In genomic region chr5:126594676-126595485, GRCh38 we compare ENCODE assay signal across 8 cellular contexts. TPM values are rescaled to one million over a fixed set of nuclear protein-coding genes. Genes with fewer than 3 reads are reported as not detected.
DNase-seq lines count a peak whose midpoint lies in the region; ATAC-seq lines count a peak whose summit lies in the region.

ALDH7A1 (minus strand) TSS chr5:126595219; CDS start chr5:126595198, 21 bp downstream.

- H3K4me3 Mint-ChIP-seq in T-helper 17 cell: peak within 1 kb of the TSS; percentile 89

- H3K27ac ChIP-seq in GM23248: peak within 1 kb of the TSS; percentile 72

- H3K36me3 ChIP-seq in GM23248 (ENCODE audit: low read depth): no peaks in the 10 kb centered on the region

- H3K4me1 ChIP-seq in GM23248 (ENCODE audit: insufficient read depth): peaks cover 16% of the 10 kb centered on the region

- H3K9ac ChIP-seq in GM23248: peak within 1 kb of the TSS; percentile 80

- peak within 1 kb of the TSS; percentile 93 for H2AFZ ChIP-seq in GM23248

- WGBS in GM23248 (ENCODE audit: low coverage in 1 of 2, low lambda C conversion rate in 2 of 2, missing lambda C conversion rate in 2 of 2), 2 experiments: 1 to 2% methylated on average over 41 to 48 of the region's 49 CpGs

- peak within 1 kb of the TSS; percentile 70 for H3K27ac Mint-ChIP-seq in T-helper 17 cell

- H3K27me3 Mint-ChIP-seq in T-helper 17 cell: peaks cover 16% of the 10 kb centered on the region

- H3K9me3 ChIP-seq in GM23248 (ENCODE audit: low read depth) (no peaks in the 10 kb centered on the region), T-helper 17 cell (ENCODE audit: control insufficient read depth, low read length, poor library complexity, severe bottlenecking) (no peaks in the 10 kb centered on the region)

- peaks cover 11% of the 10 kb centered on the region for H3K4me1 Mint-ChIP-seq in T-helper 17 cell

- peaks cover 2% of the 10 kb centered on the region for H3K36me3 Mint-ChIP-seq in T-helper 17 cell (ENCODE audit: low read depth)

- H3K4me2 ChIP-seq in GM23248 (ENCODE audit: unreplicated experiment): peak within 1 kb of the TSS; percentile 87

- peak; percentile 72 for ATAC-seq in T-helper 17 cell

- peak; percentile 96 for DNase-seq in Daoy (ENCODE audit: low read depth)
- peak; percentile 89 for DNase-seq in GM23248
- peak; percentile 93 for DNase-seq in LoVo (ENCODE audit: low spot score)
- DNase-seq in T-helper 17 cell: peak; percentile 5 to 17 (median 13)
- peak; percentile 89 to 94 for DNase-seq in T47D (ENCODE audit: low read depth in 1 of 2, low spot score in 1 of 2)
- DNase-seq in retina: peak; percentile 96
- no peak for DNase-seq in SKM-1 (lab: John Stamatoyannopoulos, UW; ENCODE audit: unreplicated experiment)

- in situ Hi-C loops in GM23248 (cut with MboI): no loop called here
- in situ Hi-C loops in T47D (cut with HindIII; ENCODE audit: low pct_unique_long_range_greater_than_20kb, low sequenced_read_pairs): no loop called here

- H3K9me2 ChIP-seq in GM23248 (ENCODE audit: insufficient read depth): no peaks in the 10 kb centered on the region

- H3F3A ChIP-seq in GM23248 (ENCODE audit: insufficient read depth): peaks cover 15% of the 10 kb centered on the region

- H3K79me2 ChIP-seq in GM23248 (ENCODE audit: insufficient read depth): peaks cover 24% of the 10 kb centered on the region

- H3K4me3 ChIP-seq in GM23248: peak within 1 kb of the TSS; percentile 85
- peak within 1 kb of the TSS; percentile 81 for H3K4me3 ChIP-seq in iPS-11a (ENCODE audit: low read depth, low read length)

- no peaks in the 10 kb centered on the region for H4K20me1 ChIP-seq in GM23248 (ENCODE audit: insufficient read depth)

- H3K27me3 ChIP-seq in GM23248 (replicated peaks; ENCODE audit: insufficient read depth): no peaks in the 10 kb centered on the region

RNA-seq across cellular contexts. Expression of gene ALDH7A1, which starts in this region (rescaled TPM):
- 27.4 and 31.8 TPM in 2 replicates for total RNA-seq in Daoy (2014; rRNA removed; shearing (Covaris generic))
- total RNA-seq in GM23248 (2014; rRNA removed; shearing (Covaris generic)): 41.3 and 45.8 TPM in 2 replicates
- 108 and 113 TPM in 2 replicates for polyA plus RNA-seq in GM23248 (2016; fragmentation: Nextera tagmentation; extraction: Ambion mirVana)
- total RNA-seq in T-helper 17 cell: 1 to 10 TPM in 1 of 2 donors, under 1 TPM in 1; 0.91 to 2.1 TPM
